9 cellular contexts compared by ENCODE assay signal in genomic region chr18:57629399-57629798, GRCh38. TPM values are rescaled to one million over a fixed set of nuclear protein-coding genes. Genes with fewer than 3 reads are reported as not detected.
DNase-seq lines count a peak whose midpoint lies in the region; ATAC-seq, FAIRE-seq and TF ChIP-seq lines count a peak whose summit lies in the region.
"Had no signal": no experiment of that assay in that cellular context is flagged by ENCODE, and none has a peak within 500 bp of the region (broad histone marks: within the 10 kb centered on the region; RNA-seq: fewer than 3 reads in every experiment).

No MANE protein-coding gene starts in this region.

- H3K27ac Mint-ChIP-seq in stimulated activated naive CD8-positive, alpha-beta T cell treated with anti-CD3 and anti-CD28 coated beads, Interleukin-15, Interleukin-2, amounts not matched to agents 100 ng/mL and 50 ng/mL, for 24 hours = peak overlapping the region; percentile 97
- no peak overlapping the region for H3K27ac Mint-ChIP-seq in astrocyte (ENCODE audit: unreplicated experiment)

- peak overlapping the region; percentile 92 for H2AFZ ChIP-seq in astrocyte (ENCODE audit: low read depth, low read length)

- peak overlapping the region; percentile 94 for H3K4me3 Mint-ChIP-seq in stimulated activated naive CD8-positive, alpha-beta T cell treated with anti-CD3 and anti-CD28 coated beads, Interleukin-15, Interleukin-2, amounts not matched to agents 100 ng/mL and 50 ng/mL, for 24 hours
- peak overlapping the region; percentile 92 for H3K4me3 Mint-ChIP-seq in astrocyte (ENCODE audit: unreplicated experiment)

- H3K27ac ChIP-seq in astrocyte (ENCODE audit: low read depth, low read length) (no peak overlapping the region), muscle layer of duodenum (ENCODE audit: low read length) (no peak overlapping the region)

- H3K9ac ChIP-seq in astrocyte (ENCODE audit: low read length) = peak overlapping the region; percentile 90

- no peaks in the 10 kb centered on the region for H3K9me3 Mint-ChIP-seq in stimulated activated naive CD8-positive, alpha-beta T cell treated with anti-CD3 and anti-CD28 coated beads, Interleukin-15, Interleukin-2, amounts not matched to agents 100 ng/mL and 50 ng/mL, for 24 hours
- H3K9me3 Mint-ChIP-seq in astrocyte (ENCODE audit: unreplicated experiment) = no peaks in the 10 kb centered on the region

- H3K36me3 ChIP-seq in astrocyte (ENCODE audit: insufficient read depth, low read length) = no peaks in the 10 kb centered on the region
- no peaks in the 10 kb centered on the region for H3K36me3 ChIP-seq in muscle layer of duodenum (ENCODE audit: control insufficient read depth in 1 of 2, insufficient read depth in 2 of 2, low read length in 2 of 2)
- H3K36me3 ChIP-seq: pancreas had no signal

- H3K4me1 Mint-ChIP-seq in stimulated activated naive CD8-positive, alpha-beta T cell treated with anti-CD3 and anti-CD28 coated beads, Interleukin-15, Interleukin-2, amounts not matched to agents 100 ng/mL and 50 ng/mL, for 24 hours (ENCODE audit: low read depth) = peaks cover 22% of the 10 kb centered on the region
- H3K4me1 Mint-ChIP-seq in astrocyte (ENCODE audit: low read depth, unreplicated experiment) = peaks cover 16% of the 10 kb centered on the region

- H3K27me3 ChIP-seq in astrocyte (ENCODE audit: insufficient read depth, low read length) (no peaks in the 10 kb centered on the region), muscle layer of duodenum (ENCODE audit: low read depth, low read length) (no peaks in the 10 kb centered on the region)
- H3K27me3 ChIP-seq: pancreas had no signal

- H3K9me3 ChIP-seq in astrocyte (ENCODE audit: insufficient read depth, low read depth, low read length) (no peaks in the 10 kb centered on the region), muscle layer of duodenum (ENCODE audit: control insufficient read depth in 1 of 2, low read length in 2 of 2) (no peaks in the 10 kb centered on the region)
- H3K9me3 ChIP-seq: pancreas had no signal

- H3K79me2 ChIP-seq in astrocyte (ENCODE audit: insufficient read depth, low read length) = no peaks in the 10 kb centered on the region

- H3K27me3 Mint-ChIP-seq in stimulated activated naive CD8-positive, alpha-beta T cell treated with anti-CD3 and anti-CD28 coated beads, Interleukin-15, Interleukin-2, amounts not matched to agents 100 ng/mL and 50 ng/mL, for 24 hours = no peaks in the 10 kb centered on the region
- H3K27me3 Mint-ChIP-seq in astrocyte (ENCODE audit: low read depth, unreplicated experiment) = no peaks in the 10 kb centered on the region

- peaks cover 4% of the 10 kb centered on the region for H3K36me3 Mint-ChIP-seq in stimulated activated naive CD8-positive, alpha-beta T cell treated with anti-CD3 and anti-CD28 coated beads, Interleukin-15, Interleukin-2, amounts not matched to agents 100 ng/mL and 50 ng/mL, for 24 hours (ENCODE audit: low read depth)
- peaks cover 4% of the 10 kb centered on the region for H3K36me3 Mint-ChIP-seq in astrocyte (ENCODE audit: low read depth, unreplicated experiment)

- FAIRE-seq in astrocyte (lab: Jason Lieb, UNC) = no peak
- FAIRE-seq: pancreas had no signal

- H3K4me1 ChIP-seq in astrocyte (ENCODE audit: insufficient read depth, low read length) = peaks cover 15% of the 10 kb centered on the region
- peaks cover 0 to 12% of the 10 kb centered on the region in 2 donors for H3K4me1 ChIP-seq in muscle layer of duodenum (ENCODE audit: control insufficient read depth in 1 of 2, insufficient read depth in 2 of 2, low read length in 2 of 2)

- no peak for DNase-seq in stimulated activated naive CD8-positive, alpha-beta T cell treated with anti-CD3 and anti-CD28 coated beads, Interleukin-15, Interleukin-2, amounts not matched to agents 100 U/mL and 50 U/mL, for 24 hours
- DNase-seq in astrocyte (ENCODE audit: low read depth) (no peak), islet precursor cell (no peak), kidney glomerular epithelial cell (lab: John Stamatoyannopoulos, UW) (no peak), SHP77 (lab: John Stamatoyannopoulos, UW) (no peak)

- no peaks in the 10 kb centered on the region for H4K20me1 ChIP-seq in astrocyte (ENCODE audit: insufficient read depth, low read length)

- H3K4me2 ChIP-seq in astrocyte (ENCODE audit: low read length) = peak overlapping the region; percentile 89

- no peak for ATAC-seq in stimulated activated naive CD8-positive, alpha-beta T cell treated with anti-CD3 and anti-CD28 coated beads, Interleukin-15, Interleukin-2, amounts not matched to agents 100 U/mL and 50 U/mL, for 24 hours
- ATAC-seq in GM18858 (IDR thresholded peaks at IDR 0.05; ENCODE audit: unreplicated experiment) = no peak

- H3K4me3 ChIP-seq in astrocyte (ENCODE audit: insufficient read depth, low read depth, low read length) (no peak overlapping the region), muscle layer of duodenum (ENCODE audit: low read depth in 1 of 2, low read length in 2 of 2) (peak overlapping the region; percentile 72 to 85)

- TF ChIP-seq CTCF in astrocyte (IDR thresholded peaks at IDR 0.05; ENCODE audit: insufficient read depth, low read depth, low read length) = no peak

RNA-seq across cellular contexts. Expression of gene NARS1, which starts 7.8 kb away (rescaled TPM):
- total RNA-seq in astrocyte = 223 and 224 TPM in 2 replicates

RNA-seq across cellular contexts. Expression of gene FECH, which starts 42.9 kb away (rescaled TPM):
- 25.1 and 31.7 TPM in 2 replicates for total RNA-seq in astrocyte
